In the genomic region with DNA sequence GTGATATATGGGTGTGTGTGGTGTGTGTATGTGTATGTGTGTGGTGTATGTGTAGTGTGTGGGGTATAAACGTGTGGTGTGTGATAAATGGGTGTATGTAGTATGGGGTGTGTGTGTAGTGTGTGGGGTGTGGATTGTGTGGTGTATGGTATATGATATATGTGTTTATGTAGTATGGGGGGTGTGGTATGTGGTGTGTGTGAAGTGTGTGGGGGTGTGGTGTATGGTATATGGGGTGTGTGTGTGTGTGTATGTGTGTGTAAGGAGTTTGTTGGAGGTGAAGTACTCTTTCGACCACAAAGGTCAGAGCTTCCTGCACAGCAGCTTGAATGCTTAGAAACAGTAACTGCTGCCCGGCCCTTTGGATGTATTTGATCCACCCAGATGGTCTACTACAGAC, we compare ENCODE assay signal across 21 cellular contexts.
DNase-seq lines count a peak whose midpoint lies in the region; ATAC-seq, FAIRE-seq and TF ChIP-seq lines count a peak whose summit lies in the region.
"Had no signal": no experiment of that assay in that cellular context is flagged by ENCODE, and none has a peak within 500 bp of the region (broad histone marks: within the 10 kb centered on the region; RNA-seq: fewer than 3 reads in every experiment).

No MANE protein-coding gene starts in this region.

- BruUV-seq in HepG2 (replicated peaks; lab: Mats Ljungman, UMichigan): no TSS peak

- H3K36me3 ChIP-seq in HepG2 (replicated peaks in 1 of 2; ENCODE audit: control insufficient read depth in 1 of 2, insufficient read depth in 2 of 2, low read length in 2 of 2) (no peaks in the 10 kb centered on the region), right lobe of liver (no peaks in the 10 kb centered on the region), neuronal stem cell (replicated peaks in 1 of 2; ENCODE audit: control insufficient read depth in 2 of 2, insufficient read depth in 2 of 2, low read length in 2 of 2) (no peaks in the 10 kb centered on the region)
- H3K36me3 ChIP-seq: BLaER1 treated with 17β-estradiol and CSF1 and Interleukin-3, amounts not matched to agents 10 nM and 100 nM; HAP-1; MG63 had no signal

- POLR2A ChIA-PET in HepG2 (lab: Yijun Ruan, JAX): no interaction called here

- no peaks in the 10 kb centered on the region for H3K9me3 ChIP-seq in HepG2 (ENCODE audit: low read length)
- H3K9me3 ChIP-seq in right lobe of liver: no peaks in the 10 kb centered on the region
- no peaks in the 10 kb centered on the region for H3K9me3 ChIP-seq in neuronal stem cell (replicated peaks in 1 of 2; ENCODE audit: control insufficient read depth in 2 of 2, insufficient read depth in 1 of 2, low read depth in 1 of 2, low read length in 2 of 2)
- H3K9me3 ChIP-seq: HAP-1, MG63 had no signal

- H4K8ac ChIP-seq in neuronal stem cell (ENCODE audit: low read depth, low read length): no peak overlapping the region

- H3K23ac ChIP-seq in neuronal stem cell (ENCODE audit: low read depth, low read length, poor library complexity): no peak overlapping the region

- H2BK12ac ChIP-seq in neuronal stem cell (ENCODE audit: low read length): no peak overlapping the region

- CTCF ChIA-PET in HepG2 (lab: Yijun Ruan, JAX; ENCODE audit: low intra/inter-chr PET ratio, low total read pairs): no interaction called here

- FAIRE-seq in HepG2 (lab: Jason Lieb, UNC) (no peak), HTR-8/SVneo (lab: Jason Lieb, UNC) (no peak)

- no peaks in the 10 kb centered on the region for H3K4me1 ChIP-seq in HepG2 (ENCODE audit: insufficient read depth, low read length)
- H3K4me1 ChIP-seq in right lobe of liver: no peaks in the 10 kb centered on the region
- peaks cover 2 to 3% of the 10 kb centered on the region in 2 donors for H3K4me1 ChIP-seq in neuronal stem cell (ENCODE audit: control insufficient read depth in 2 of 2, insufficient read depth in 1 of 2, low read depth in 1 of 2, low read length in 2 of 2)
- H3K4me1 ChIP-seq: HAP-1 had no signal

- peaks cover 8% of the 10 kb centered on the region for H3K27me3 Mint-ChIP-seq in activated T-helper 17 cell treated with anti-CD3 and anti-CD28 coated beads, Interleukin-2, amount 50 U/mL, for 72 hours

- no peaks in the 10 kb centered on the region for H3K9me3 Mint-ChIP-seq in activated T-helper 17 cell treated with anti-CD3 and anti-CD28 coated beads, Interleukin-2, amount 50 U/mL, for 72 hours

- no peak overlapping the region for H3K4me3 Mint-ChIP-seq in activated T-helper 17 cell treated with anti-CD3 and anti-CD28 coated beads, Interleukin-2, amount 50 U/mL, for 72 hours
- H3K4me3 Mint-ChIP-seq: CD4-positive, alpha-beta memory T cell had no signal

- H3K79me2 ChIP-seq in HepG2 (ENCODE audit: insufficient read depth, low read length): no peaks in the 10 kb centered on the region

- H3K4me3 ChIP-seq in HepG2 (replicated peaks in 1 of 3; ENCODE audit: insufficient read depth in 1 of 3, low read depth in 2 of 3, low read length in 3 of 3): no peak overlapping the region
- no peak overlapping the region for H3K4me3 ChIP-seq in right lobe of liver
- H3K4me3 ChIP-seq in neuronal stem cell (ENCODE audit: low read length in 2 of 2): no peak overlapping the region
- H3K4me3 ChIP-seq: BLaER1 treated with 17β-estradiol and CSF1 and Interleukin-3, amounts not matched to agents 10 nM and 100 nM; GM23248; HAP-1; MG63 had no signal

- H3K9ac ChIP-seq in HepG2 (ENCODE audit: insufficient read depth, low read depth, low read length): no peak overlapping the region
- H3K9ac ChIP-seq in neuronal stem cell (ENCODE audit: low read depth, low read length, poor library complexity): no peak overlapping the region
- H3K9ac ChIP-seq: BLaER1 treated with 17β-estradiol and CSF1 and Interleukin-3, amounts not matched to agents 10 nM and 100 nM; GM23248 had no signal

- H3K36me3 Mint-ChIP-seq in activated T-helper 17 cell treated with anti-CD3 and anti-CD28 coated beads, Interleukin-2, amount 50 U/mL, for 72 hours (ENCODE audit: low read depth): no peaks in the 10 kb centered on the region

- H2BK15ac ChIP-seq in neuronal stem cell (ENCODE audit: low read length): no peak overlapping the region

- H3K18ac ChIP-seq in neuronal stem cell (ENCODE audit: low read length): no peak overlapping the region

- H2BK5ac ChIP-seq in neuronal stem cell (ENCODE audit: low read length): no peak overlapping the region

- TF ChIP-seq EP300 in HepG2 (IDR thresholded peaks at IDR 0.05; ENCODE audit: low read depth in 2 of 2, low read length in 2 of 2): no peak
- no peak for TF ChIP-seq EP300 in HepG2 (CRISPR knock-in tag; IDR thresholded peaks at IDR 0.05; ENCODE audit: borderline replicate concordance)

- no peak overlapping the region for H3K4me2 ChIP-seq in HepG2 (ENCODE audit: low read depth, low read length)
- no peak overlapping the region for H3K4me2 ChIP-seq in neuronal stem cell (ENCODE audit: insufficient read depth, low read length, poor library complexity, severe bottlenecking)

- DNase-seq in HepG2 (ENCODE audit: low spot score): no peak
- no peak for DNase-seq in right lobe of liver
- DNase-seq in neuronal stem cell (ENCODE audit: low spot score): no peak
- no peak for DNase-seq in occipital lobe (lab: John Stamatoyannopoulos, UW)
- no peak for DNase-seq in HTR-8/SVneo (ENCODE audit: insufficient read length, low spot score)
- no peak for DNase-seq in cerebellar nuclear complex (lab: John Stamatoyannopoulos, UW)
- DNase-seq: Caco-2; CD4-positive, alpha-beta memory T cell; DMS 273 treated with DMSO at 0.1 percent for 48 hours; DMS79 treated with DMSO at 0.1 percent for 48 hours; GM23248; MG63; NCI-H1417; NCI-H1694 treated with DMSO at 0.1 percent for 48 hours; NCI-H2081 treated with DMSO at 0.1 percent for 48 hours; NCI-H446 treated with DMSO at 0.1 percent for 48 hours; NCI-H526 treated with DMSO at 0.1 percent for 48 hours; Right ventricle myocardium superior had no signal

- 2% methylated on average over 3 of the region's 3 CpGs for WGBS in HepG2 (ENCODE audit: low lambda C conversion rate)
- WGBS in right lobe of liver (ENCODE audit: insufficient coverage, low coverage, low lambda C conversion rate, missing lambda C conversion rate): 75% methylated on average over 1 of the region's 3 CpGs
- WGBS in neuronal stem cell (ENCODE audit: extremely low coverage in 2 of 2, insufficient read length in 2 of 2, insufficient replicate concordance in 1 of 2), 2 donors: 100% methylated on average over 1 of the region's 3 CpGs; no CpG with 5 or more reads in 1 of the 2 donors

- H3K4me1 Mint-ChIP-seq in activated T-helper 17 cell treated with anti-CD3 and anti-CD28 coated beads, Interleukin-2, amount 50 U/mL, for 72 hours: no peaks in the 10 kb centered on the region

- in situ Hi-C loops in HepG2 (cut with HindIII; ENCODE audit: extremely low pct_ligation_motif_present, low pct_unique_long_range_greater_than_20kb): loop anchor here (10.0 kb wide), 1 partner anchor 523 kb away; no protein-coding TSS in a partner anchor

- H3K14ac ChIP-seq in neuronal stem cell (ENCODE audit: low read length): no peak overlapping the region

- TF ChIP-seq CTCF in HepG2 (CRISPR knock-in tag; IDR thresholded peaks at IDR 0.05): no peak
- TF ChIP-seq CTCF in right lobe of liver (IDR thresholded peaks at IDR 0.05): no peak

- H2BK120ac ChIP-seq in neuronal stem cell (ENCODE audit: low read depth, low read length): no peak overlapping the region

- ATAC-seq in HepG2 (no peak), right lobe of liver (no peak)
- peak; percentile 50 for ATAC-seq in activated T-helper 17 cell treated with anti-CD3 and anti-CD28 coated beads, Interleukin-2, amount 50 U/mL, for 72 hours (replicated peaks)

- H4K20me1 ChIP-seq in HepG2 (ENCODE audit: insufficient read depth, low read length): no peaks in the 10 kb centered on the region
- H4K20me1 ChIP-seq: BLaER1 treated with 17β-estradiol and CSF1 and Interleukin-3, amounts not matched to agents 10 nM and 100 nM had no signal

- H3K27me3 ChIP-seq in HepG2 (ENCODE audit: control insufficient read depth in 1 of 2, insufficient read depth in 2 of 2, low read length in 2 of 2): peaks cover 1 to 7% of the 10 kb centered on the region in 2 experiments; a peak in 2 of 5 replicates
- no peaks in the 10 kb centered on the region for H3K27me3 ChIP-seq in right lobe of liver
- peaks cover 0 to 4% (median 0%) of the 10 kb centered on the region in 3 experiments for H3K27me3 ChIP-seq in neuronal stem cell (ENCODE audit: control insufficient read depth in 3 of 3, insufficient read depth in 3 of 3, low read depth in 1 of 3, low read length in 3 of 3)
- H3K27me3 ChIP-seq: BLaER1 treated with 17β-estradiol and CSF1 and Interleukin-3, amounts not matched to agents 10 nM and 100 nM had no signal

- no peak overlapping the region for H3K4ac ChIP-seq in neuronal stem cell (ENCODE audit: low read length)

- no peak overlapping the region for H2AFZ ChIP-seq in HepG2 (ENCODE audit: low read length)
- H2AFZ ChIP-seq in neuronal stem cell (ENCODE audit: low read length): no peak overlapping the region
- H2AFZ ChIP-seq: GM23248 had no signal

- H2AK5ac ChIP-seq in neuronal stem cell (ENCODE audit: low read depth, low read length): no peak overlapping the region

- H3K27ac ChIP-seq in HepG2 (ENCODE audit: extremely low read length, insufficient read depth, low read length) (no peak overlapping the region), right lobe of liver (no peak overlapping the region), neuronal stem cell (replicated peaks; ENCODE audit: low read length) (no peak overlapping the region)
- H3K27ac ChIP-seq: BLaER1 treated with 17β-estradiol and CSF1 and Interleukin-3, amounts not matched to agents 10 nM and 100 nM; GM23248 had no signal

- no peak overlapping the region for H3K27ac Mint-ChIP-seq in activated T-helper 17 cell treated with anti-CD3 and anti-CD28 coated beads, Interleukin-2, amount 50 U/mL, for 72 hours
- H3K27ac Mint-ChIP-seq: CD4-positive, alpha-beta memory T cell had no signal

- H4K91ac ChIP-seq in neuronal stem cell (ENCODE audit: low read depth, low read length, poor library complexity): peak overlapping the region; percentile 89

- TF ChIP-seq POLR2A in HepG2 (IDR thresholded peaks at IDR 0.05; ENCODE audit: insufficient read depth in 1 of 2, low read depth in 2 of 2, low read length in 2 of 2): no peak
- TF ChIP-seq POLR2A in right lobe of liver (IDR thresholded peaks at IDR 0.05): no peak

- no peaks in the 10 kb centered on the region for H3K79me1 ChIP-seq in neuronal stem cell (ENCODE audit: low read depth, low read length)

- intact Hi-C loops in HepG2 (cut with micrococcal nuclease; ENCODE audit: unreplicated experiment) (loop anchor here (2.0 to 5.0 kb wide), 2 partner anchors 111 to 371 kb away; no protein-coding TSS in a partner anchor), right lobe of liver (cut with DNase I) (no loop called here)

- no peak for TF ChIP-seq RAD21 in HepG2 (CRISPR knock-in tag; IDR thresholded peaks at IDR 0.05)

TF ChIP-seq in HepG2, 621 proteins besides CTCF, POLR2A, EP300 and RAD21 (continues in another document):
- TF ChIP-seq AGO1 (IDR thresholded peaks at IDR 0.05; ENCODE audit: low read depth, low read length, poor library complexity, severe bottlenecking) (no peak), ZNF343 (CRISPR knock-in tag; IDR thresholded peaks at IDR 0.05) (no peak)
